ENCODE assay signal across 8 cellular contexts in genomic region chr19:43446746-43447489, GRCh38. TPM values are rescaled to one million over a fixed set of nuclear protein-coding genes. Genes with fewer than 3 reads are reported as not detected.
DNase-seq lines count a peak whose midpoint lies in the region; ATAC-seq and TF ChIP-seq lines count a peak whose summit lies in the region.

No MANE protein-coding gene starts in this region.

- H3K36me3 ChIP-seq in HAP-1 (replicated peaks): no peaks in the 10 kb centered on the region

- intact Hi-C loops in dorsolateral prefrontal cortex (cut with DNase I): loop anchor here (1.0 to 10.0 kb wide), 3 partner anchors 55 to 208 kb away; partner anchors contain the start of gene PHLDB3 (in 2 of the 2)

- peak; percentile 80 for TF ChIP-seq CTCF in C4-2B (conservative IDR thresholded peaks at IDR 0.05)
- peak; percentile 91 to 100 (median 99) for TF ChIP-seq CTCF in dorsolateral prefrontal cortex (IDR thresholded peaks at IDR 0.05 in 54 of 56, conservative IDR thresholded peaks at IDR 0.05 in 2 of 56; ENCODE audit: low read depth in 1 of 56, partially characterized antibody in 56 of 56)

- DNase-seq in HAP-1 (ENCODE audit: low spot score in 2 of 2) (peak; percentile 61 to 78), NCI-H69 (lab: John Stamatoyannopoulos, UW) (peak; percentile 78), dorsolateral prefrontal cortex (peak; percentile 69 to 89 (median 80)), lung microvascular endothelial cell (ENCODE audit: low read depth in 2 of 2) (peak; percentile 75 to 86)
- DNase-seq in activated CD4-positive, alpha-beta T cell treated with anti-CD3 and anti-CD28 coated beads, Interleukin-2, amount 50 U/mL, for 48 hours: peak; percentile 78 to 82
- peak; percentile 66 for DNase-seq in stimulated activated CD8-positive, alpha-beta memory T cell treated with anti-CD3 and anti-CD28 coated beads, Interleukin-15, amount 100 ng/mL, for 1 hour (ENCODE audit: low read depth)

- no peaks in the 10 kb centered on the region for H3K27me3 ChIP-seq in HAP-1 (ENCODE audit: low read depth)
- no peaks in the 10 kb centered on the region for H3K27me3 ChIP-seq in dorsolateral prefrontal cortex

- in situ Hi-C loops in HAP-1 (cut with MboI; ENCODE audit: low sequenced_read_pairs): loop anchor here (5.0 to 25.0 kb wide), 3 partner anchors 75 to 210 kb away; no protein-coding TSS in a partner anchor

- H3K27ac ChIP-seq in C4-2B (no peak overlapping the region), dorsolateral prefrontal cortex (no peak overlapping the region)

- H3K4me1 ChIP-seq in HAP-1: peaks cover 2% of the 10 kb centered on the region; the same call in 1 of the 2 replicates

- no peak for ATAC-seq in GM19467 (IDR thresholded peaks at IDR 0.05; ENCODE audit: unreplicated experiment)

- 0 out of 2 replicates have a peak, but pooled peaks cover 2% of the 10 kb centered on the region for H3K9me3 ChIP-seq in HAP-1

- H3K4me3 ChIP-seq in HAP-1: no peak overlapping the region
- H3K4me3 ChIP-seq in dorsolateral prefrontal cortex: peak overlapping the region in 1 of 59 donors; percentile 28

RNA-seq across cellular contexts. Expression of gene LYPD3, which starts 18.5 kb away (rescaled TPM):
- total RNA-seq in dorsolateral prefrontal cortex (1 to 10 TPM in 7 of 120 experiments, under 1 TPM in 63, not detected in 50; 0.26 to 2.0 (median 0.53) TPM), lung microvascular endothelial cell (0.22 and 0.79 TPM in 2 replicates)

RNA-seq across cellular contexts. Expression of gene TEX101, which starts 32.2 kb away (rescaled TPM):
- total RNA-seq in dorsolateral prefrontal cortex: under 1 TPM in 9 of 120 experiments, not detected in 111; 0.43 to 0.82 (median 0.50) TPM
- total RNA-seq in lung microvascular endothelial cell: not detected in 2 replicates

RNA-seq across cellular contexts. Expression of gene PHLDB3, which starts 57.6 kb away (rescaled TPM):
- 10 to 100 TPM in 65 of 120 experiments, 1 to 10 TPM in 55; 4.6 to 20.8 (median 10.2) TPM for total RNA-seq in dorsolateral prefrontal cortex
- 23.1 and 79.8 TPM in 2 replicates for total RNA-seq in lung microvascular endothelial cell
